1 cellular context compared by ENCODE assay signal in genomic region chr3:99627062-99627826, GRCh38.
TF ChIP-seq lines count a peak whose summit lies in the region.

No MANE protein-coding gene starts in this region.

TF ChIP-seq in HEK293T, 16 proteins besides CTCF, POLR2A, EP300 and RAD21:
- TF ChIP-seq, protein P1, sequence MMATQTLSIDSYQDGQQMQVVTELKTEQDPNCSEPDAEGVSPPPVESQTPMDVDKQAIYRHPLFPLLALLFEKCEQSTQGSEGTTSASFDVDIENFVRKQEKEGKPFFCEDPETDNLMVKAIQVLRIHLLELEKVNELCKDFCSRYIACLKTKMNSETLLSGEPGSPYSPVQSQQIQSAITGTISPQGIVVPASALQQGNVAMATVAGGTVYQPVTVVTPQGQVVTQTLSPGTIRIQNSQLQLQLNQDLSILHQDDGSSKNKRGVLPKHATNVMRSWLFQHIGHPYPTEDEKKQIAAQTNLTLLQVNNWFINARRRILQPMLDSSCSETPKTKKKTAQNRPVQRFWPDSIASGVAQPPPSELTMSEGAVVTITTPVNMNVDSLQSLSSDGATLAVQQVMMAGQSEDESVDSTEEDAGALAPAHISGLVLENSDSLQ (IDR thresholded peaks at IDR 0.05) = no peak; the same call in 1 of the 2 replicates
- TF ChIP-seq LEF1 (IDR thresholded peaks at IDR 0.05; ENCODE audit: borderline replicate concordance) = no peak
- TF ChIP-seq ZNF384 (IDR thresholded peaks at IDR 0.05) = no peak
- TF ChIP-seq FOXK2 (IDR thresholded peaks at IDR 0.05) = no peak
- TF ChIP-seq BHLHE40 (IDR thresholded peaks at IDR 0.05; ENCODE audit: borderline replicate concordance) = no peak
- no peak for TF ChIP-seq CTBP1 (IDR thresholded peaks at IDR 0.05; ENCODE audit: borderline replicate concordance)
- no peak for TF ChIP-seq ARNT (IDR thresholded peaks at IDR 0.05)
- TF ChIP-seq FOXM1 (IDR thresholded peaks at IDR 0.05; ENCODE audit: borderline replicate concordance) = no peak
TF ChIP-seq in HEK293T: peak in this region for 0.
